ENCODE assay signal across 1 cellular context in genomic region chr12:6336079-6336858, GRCh38.
TF ChIP-seq lines count a peak whose summit lies in the region.

No MANE protein-coding gene starts in this region.

TF ChIP-seq in H1, 55 proteins besides CTCF, POLR2A, EP300 and RAD21 (continued from another document):
- TF ChIP-seq HDAC6 (IDR thresholded peaks at IDR 0.05; ENCODE audit: low read depth, low read length), result no peak
- no peak for TF ChIP-seq YY1 (IDR thresholded peaks at IDR 0.05; ENCODE audit: low read depth, low read length)
- no peak for TF ChIP-seq SP2 (IDR thresholded peaks at IDR 0.05; ENCODE audit: low read length)
- TF ChIP-seq ATF2 (IDR thresholded peaks at IDR 0.05; ENCODE audit: low read length), result no peak
- TF ChIP-seq HDAC2 (IDR thresholded peaks at IDR 0.05; ENCODE audit: borderline replicate concordance in 1 of 2, low read depth in 2 of 2, low read length in 2 of 2), result 0 out of 4 replicates have a peak, but pooled peaks of 1 of the 2 experiments have one; percentile 31
- peak; percentile 6; the same call in 1 of the 2 replicates for TF ChIP-seq KDM1A (IDR thresholded peaks at IDR 0.05; ENCODE audit: borderline replicate concordance, low read length)
- TF ChIP-seq CHD2 (IDR thresholded peaks at IDR 0.05; ENCODE audit: low read length), result no peak
- TF ChIP-seq CREB1 (IDR thresholded peaks at IDR 0.05), result no peak
- TF ChIP-seq KDM4A (IDR thresholded peaks at IDR 0.05; ENCODE audit: low read depth, low read length, severe bottlenecking), result no peak
- no peak for TF ChIP-seq SRF (IDR thresholded peaks at IDR 0.05; ENCODE audit: low read depth, low read length)
- TF ChIP-seq, protein P1, sequence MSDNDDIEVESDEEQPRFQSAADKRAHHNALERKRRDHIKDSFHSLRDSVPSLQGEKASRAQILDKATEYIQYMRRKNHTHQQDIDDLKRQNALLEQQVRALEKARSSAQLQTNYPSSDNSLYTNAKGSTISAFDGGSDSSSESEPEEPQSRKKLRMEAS (IDR thresholded peaks at IDR 0.05), result peak; percentile 89
- TF ChIP-seq TBP (IDR thresholded peaks at IDR 0.05; ENCODE audit: low read depth, low read length), result peak; percentile 53; the same call in 1 of the 2 replicates
- TF ChIP-seq CHD7 (IDR thresholded peaks at IDR 0.05; ENCODE audit: insufficient replicate concordance, low read length), result no peak
- TF ChIP-seq EGR1 (IDR thresholded peaks at IDR 0.05; ENCODE audit: borderline replicate concordance, low read depth, low read length), result peak; percentile 86
- no peak for TF ChIP-seq RFX5 (IDR thresholded peaks at IDR 0.05; ENCODE audit: borderline replicate concordance, low read depth, low read length)
- TF ChIP-seq BACH1 (IDR thresholded peaks at IDR 0.05; ENCODE audit: low read length), result peak; percentile 99
- TF ChIP-seq CEBPB (IDR thresholded peaks at IDR 0.05; ENCODE audit: low read depth, low read length), result no peak
- peak; percentile 60 for TF ChIP-seq TAF7 (optimal IDR thresholded peaks at IDR 0.05; ENCODE audit: borderline replicate concordance, low read depth, low read length)
- peak; percentile 77; the same call in 1 of the 2 replicates for TF ChIP-seq RBBP5 (IDR thresholded peaks at IDR 0.05; ENCODE audit: borderline replicate concordance, low read depth, low read length)
- TF ChIP-seq SP1 (IDR thresholded peaks at IDR 0.05; ENCODE audit: low read depth, low read length), result peak; percentile 77
- TF ChIP-seq SP4 (IDR thresholded peaks at IDR 0.05; ENCODE audit: low read length), result no peak
- TF ChIP-seq TCF12 (IDR thresholded peaks at IDR 0.05; ENCODE audit: low read depth, low read length), result no peak; the same call in 1 of the 2 replicates
- 0 out of 2 replicates have a peak, but pooled peaks have one; percentile 23 for TF ChIP-seq PHF8 (conservative IDR thresholded peaks at IDR 0.05; ENCODE audit: low read depth, low read length)
- TF ChIP-seq, protein P2, sequence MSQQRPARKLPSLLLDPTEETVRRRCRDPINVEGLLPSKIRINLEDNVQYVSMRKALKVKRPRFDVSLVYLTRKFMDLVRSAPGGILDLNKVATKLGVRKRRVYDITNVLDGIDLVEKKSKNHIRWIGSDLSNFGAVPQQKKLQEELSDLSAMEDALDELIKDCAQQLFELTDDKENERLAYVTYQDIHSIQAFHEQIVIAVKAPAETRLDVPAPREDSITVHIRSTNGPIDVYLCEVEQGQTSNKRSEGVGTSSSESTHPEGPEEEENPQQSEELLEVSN (IDR thresholded peaks at IDR 0.05), result peak; percentile 32
- 0 out of 2 replicates have a peak, but pooled peaks have one; percentile 11 for TF ChIP-seq SUZ12 (IDR thresholded peaks at IDR 0.05; ENCODE audit: low read length)
- peak; percentile 98 for TF ChIP-seq MAFK (IDR thresholded peaks at IDR 0.05; ENCODE audit: low read depth, low read length)
- peak; percentile 24; the same call in 1 of the 2 replicates for TF ChIP-seq TEAD4 (IDR thresholded peaks at IDR 0.05; ENCODE audit: low read depth, low read length)
- TF ChIP-seq RNF2 (IDR thresholded peaks at IDR 0.05; ENCODE audit: borderline replicate concordance, low read depth, low read length, missing control alignments, poor library complexity, severe bottlenecking), result no peak
- no peak for TF ChIP-seq SIRT6 (IDR thresholded peaks at IDR 0.05; ENCODE audit: low read length)
- no peak for TF ChIP-seq JUN (IDR thresholded peaks at IDR 0.05; ENCODE audit: low read depth, low read length)
- no peak for TF ChIP-seq BRCA1 (IDR thresholded peaks at IDR 0.05; ENCODE audit: low read depth, low read length)
- TF ChIP-seq SIX5 (IDR thresholded peaks at IDR 0.05; ENCODE audit: low read depth, low read length), result no peak
- no peak for TF ChIP-seq KDM5A (IDR thresholded peaks at IDR 0.05; ENCODE audit: low read length)
- TF ChIP-seq NANOG (IDR thresholded peaks at IDR 0.05; ENCODE audit: insufficient read depth, low read depth, low read length, poor library complexity, severe bottlenecking), result no peak
- TF ChIP-seq CBX5 (IDR thresholded peaks at IDR 0.05; ENCODE audit: low read depth, low read length), result no peak
- TF ChIP-seq CTBP2 (IDR thresholded peaks at IDR 0.05; ENCODE audit: borderline replicate concordance, insufficient read depth, insufficient read length, low read length), result peak; percentile 81
- TF ChIP-seq CHD1 (IDR thresholded peaks at IDR 0.05; ENCODE audit: low read depth, low read length), result no peak
- peak; percentile 54; the same call in 1 of the 2 replicates for TF ChIP-seq JUND (IDR thresholded peaks at IDR 0.05; ENCODE audit: low read length)
- TF ChIP-seq CBX8 (IDR thresholded peaks at IDR 0.05; ENCODE audit: borderline replicate concordance, low read depth, low read length), result no peak
- TF ChIP-seq, protein P3, sequence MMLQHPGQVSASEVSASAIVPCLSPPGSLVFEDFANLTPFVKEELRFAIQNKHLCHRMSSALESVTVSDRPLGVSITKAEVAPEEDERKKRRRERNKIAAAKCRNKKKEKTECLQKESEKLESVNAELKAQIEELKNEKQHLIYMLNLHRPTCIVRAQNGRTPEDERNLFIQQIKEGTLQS (IDR thresholded peaks at IDR 0.05; ENCODE audit: insufficient read depth, low read depth, low read length), result 0 out of 2 replicates have a peak, but pooled peaks have one; percentile 1
- TF ChIP-seq GTF2F1 (IDR thresholded peaks at IDR 0.05; ENCODE audit: borderline replicate concordance, low read depth, low read length), result no peak
- TF ChIP-seq NRF1 (IDR thresholded peaks at IDR 0.05; ENCODE audit: low read depth, low read length), result no peak
- peak; percentile 16 to 76; a peak in 3 of 4 replicates for TF ChIP-seq SIN3A (conservative IDR thresholded peaks at IDR 0.05 in 1 of 2, IDR thresholded peaks at IDR 0.05 in 1 of 2; ENCODE audit: low read depth in 1 of 2, low read length in 2 of 2)
- no peak for TF ChIP-seq ZNF274 (IDR thresholded peaks at IDR 0.05; ENCODE audit: borderline replicate concordance, extremely low read depth, low read length)
- no peak for TF ChIP-seq POU5F1 (IDR thresholded peaks at IDR 0.05; ENCODE audit: low read depth, low read length)
- TF ChIP-seq USF2 (IDR thresholded peaks at IDR 0.05; ENCODE audit: low read length), result peak; percentile 74
- TF ChIP-seq TAF1 (IDR thresholded peaks at IDR 0.05; ENCODE audit: low read depth, low read length), result peak; percentile 57; the same call in 1 of the 2 replicates
- no peak for TF ChIP-seq RXRA (IDR thresholded peaks at IDR 0.05; ENCODE audit: insufficient read depth, low read depth, low read length)
- no peak for TF ChIP-seq GABPA (IDR thresholded peaks at IDR 0.05; ENCODE audit: borderline replicate concordance, insufficient read depth, low read length)
- TF ChIP-seq FOSL1 (IDR thresholded peaks at IDR 0.05; ENCODE audit: insufficient read depth, low read depth, low read length), result no peak
- TF ChIP-seq BCL11A (IDR thresholded peaks at IDR 0.05; ENCODE audit: low read depth in 2 of 2, low read length in 2 of 2), result no peak
- peak; percentile 83 for TF ChIP-seq ASH2L (IDR thresholded peaks at IDR 0.05; ENCODE audit: low read length)
TF ChIP-seq in H1: peak in this region for 21.
